In genomic region chr2:95122197-95122551, GRCh38 we compare ENCODE assay signal across 8 cellular contexts.
DNase-seq lines count a peak whose midpoint lies in the region; ATAC-seq and TF ChIP-seq lines count a peak whose summit lies in the region.

No MANE protein-coding gene starts in this region.

- H3K36me3 ChIP-seq in iPS-15b (ENCODE audit: control insufficient read depth, insufficient read depth, low read length) (no peaks in the 10 kb centered on the region), stomach smooth muscle (ENCODE audit: control insufficient read depth in 2 of 2, insufficient read depth in 2 of 2, low read length in 2 of 2) (no peaks in the 10 kb centered on the region)

- peak; percentile 21 for ATAC-seq in GM18868 (IDR thresholded peaks at IDR 0.05; ENCODE audit: unreplicated experiment)
- ATAC-seq in HG02870 (IDR thresholded peaks at IDR 0.05; ENCODE audit: unreplicated experiment): peak; percentile 2

- H3K27me3 ChIP-seq in iPS-15b (ENCODE audit: control insufficient read depth, insufficient read depth, low read length) (no peaks in the 10 kb centered on the region), stomach smooth muscle (ENCODE audit: control insufficient read depth in 1 of 2, insufficient read depth in 2 of 2, low read length in 2 of 2) (no peaks in the 10 kb centered on the region)

- TF ChIP-seq CTCF in WI38 (IDR thresholded peaks at IDR 0.05; ENCODE audit: low read depth, low read length): no peak

- H3K4me3 ChIP-seq in WI38 (ENCODE audit: low read depth, low read length) (peak overlapping the region; percentile 97), iPS-15b (ENCODE audit: low read depth, low read length) (peak overlapping the region; percentile 94), stomach smooth muscle (ENCODE audit: low read length in 2 of 2) (peak overlapping the region; percentile 97 to 100)

- DNase-seq in UCSD-AML1 (lab: John Stamatoyannopoulos, UW; ENCODE audit: unreplicated experiment) (no peak), glomerular visceral epithelial cell (ENCODE audit: extremely low spot score) (no peak)
- DNase-seq in stimulated activated CD4-positive, alpha-beta T cell treated with anti-CD3 and anti-CD28 coated beads, Interleukin-4, amount 100 ng/mL, for 4 hours: no peak

- peak overlapping the region; percentile 70 for H3K9ac ChIP-seq in iPS-15b (ENCODE audit: low read depth, low read length)
- H3K9ac ChIP-seq in stomach smooth muscle (ENCODE audit: low read length in 2 of 2): peak overlapping the region; percentile 89 to 90

- H3K27ac ChIP-seq in stomach smooth muscle (ENCODE audit: low read length): peak overlapping the region; percentile 89

- H3K9me3 ChIP-seq in iPS-15b (ENCODE audit: control insufficient read depth, insufficient read depth, low read length): no peaks in the 10 kb centered on the region
- H3K9me3 ChIP-seq in stomach smooth muscle (ENCODE audit: control insufficient read depth in 2 of 2, low read length in 2 of 2): no peaks in the 10 kb centered on the region

- H3K4me1 ChIP-seq in iPS-15b (ENCODE audit: control insufficient read depth, insufficient read depth, low read length) (peaks cover 14% of the 10 kb centered on the region), stomach smooth muscle (ENCODE audit: control insufficient read depth, insufficient read depth, low read length) (peaks cover 15% of the 10 kb centered on the region)
